1 cellular context compared by ENCODE assay signal in the genomic region with DNA sequence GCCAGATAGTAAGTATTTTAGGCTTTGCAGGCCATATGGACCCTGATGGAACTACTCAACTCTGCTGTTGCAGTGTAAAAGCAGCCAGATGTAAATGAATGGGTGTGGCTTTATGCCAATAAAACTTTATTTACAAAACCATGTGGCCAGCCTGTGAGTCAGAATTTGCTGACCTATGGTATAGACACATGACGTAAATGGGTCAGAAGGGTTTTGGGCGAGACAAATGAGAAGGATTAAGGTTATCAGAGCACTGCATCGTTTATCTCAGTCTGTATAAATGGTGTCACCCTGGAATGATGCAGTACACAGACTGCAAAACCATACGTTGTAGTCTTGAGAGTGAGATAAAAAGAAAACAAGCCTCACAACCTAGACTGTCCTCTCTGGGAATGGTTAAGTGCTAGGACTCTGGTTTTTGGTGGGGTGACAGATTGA.
A peak's percentile ranks its signal among the peaks of the same experiment; 100 is the strongest.
TF ChIP-seq lines count a peak whose summit lies in the region.

No MANE protein-coding gene starts in this region.

TF ChIP-seq in K562, 482 proteins besides CTCF, POLR2A, EP300 and RAD21 (continued from another document and continues in another):
- TF ChIP-seq, protein P1, sequence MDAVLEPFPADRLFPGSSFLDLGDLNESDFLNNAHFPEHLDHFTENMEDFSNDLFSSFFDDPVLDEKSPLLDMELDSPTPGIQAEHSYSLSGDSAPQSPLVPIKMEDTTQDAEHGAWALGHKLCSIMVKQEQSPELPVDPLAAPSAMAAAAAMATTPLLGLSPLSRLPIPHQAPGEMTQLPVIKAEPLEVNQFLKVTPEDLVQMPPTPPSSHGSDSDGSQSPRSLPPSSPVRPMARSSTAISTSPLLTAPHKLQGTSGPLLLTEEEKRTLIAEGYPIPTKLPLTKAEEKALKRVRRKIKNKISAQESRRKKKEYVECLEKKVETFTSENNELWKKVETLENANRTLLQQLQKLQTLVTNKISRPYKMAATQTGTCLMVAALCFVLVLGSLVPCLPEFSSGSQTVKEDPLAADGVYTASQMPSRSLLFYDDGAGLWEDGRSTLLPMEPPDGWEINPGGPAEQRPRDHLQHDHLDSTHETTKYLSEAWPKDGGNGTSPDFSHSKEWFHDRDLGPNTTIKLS (IDR thresholded peaks at IDR 0.05; ENCODE audit: borderline replicate concordance, low read depth): no peak
- TF ChIP-seq ZNF316 (IDR thresholded peaks at IDR 0.05) (peak; percentile 97), KDM2B (CRISPR knock-in tag; IDR thresholded peaks at IDR 0.05) (no peak), MGA (IDR thresholded peaks at IDR 0.05) (no peak; the same call in 1 of the 2 replicates), SRF (CRISPR knock-in tag; IDR thresholded peaks at IDR 0.05) (peak in 1 of 2 experiments; percentile 15; a peak in 1 of 4 replicates), LCOR (CRISPR knock-in tag; IDR thresholded peaks at IDR 0.05) (peak; percentile 58; the same call in 1 of the 2 replicates), RBM34 (IDR thresholded peaks at IDR 0.05; ENCODE audit: borderline replicate concordance, insufficient read depth, low read length) (no peak), RBM39 (optimal IDR thresholded peaks at IDR 0.05; ENCODE audit: low read depth, low read length) (no peak), PHB (CRISPR knock-in tag; IDR thresholded peaks at IDR 0.05) (no peak), DPF2 (IDR thresholded peaks at IDR 0.05) (peak; percentile 74), ZNF121 (CRISPR knock-in tag; conservative IDR thresholded peaks at IDR 0.05) (no peak), ZNF507 (tag; conservative IDR thresholded peaks at IDR 0.05) (no peak), ZBTB11 (CRISPR knock-in tag; IDR thresholded peaks at IDR 0.05) (0 out of 6 replicates have a peak, but pooled peaks of 1 of the 3 experiments have one; percentile 51), ZFP30 (CRISPR knock-in tag; IDR thresholded peaks at IDR 0.05; ENCODE audit: borderline replicate concordance) (no peak), FOS (IDR thresholded peaks at IDR 0.05; ENCODE audit: extremely low read depth, insufficient read length) (peak; percentile 11), ZNF408 (CRISPR knock-in tag; IDR thresholded peaks at IDR 0.05; ENCODE audit: low read depth) (no peak), KLF6 (CRISPR knock-in tag; IDR thresholded peaks at IDR 0.05; ENCODE audit: borderline replicate concordance) (no peak)
- TF ChIP-seq, protein P2, sequence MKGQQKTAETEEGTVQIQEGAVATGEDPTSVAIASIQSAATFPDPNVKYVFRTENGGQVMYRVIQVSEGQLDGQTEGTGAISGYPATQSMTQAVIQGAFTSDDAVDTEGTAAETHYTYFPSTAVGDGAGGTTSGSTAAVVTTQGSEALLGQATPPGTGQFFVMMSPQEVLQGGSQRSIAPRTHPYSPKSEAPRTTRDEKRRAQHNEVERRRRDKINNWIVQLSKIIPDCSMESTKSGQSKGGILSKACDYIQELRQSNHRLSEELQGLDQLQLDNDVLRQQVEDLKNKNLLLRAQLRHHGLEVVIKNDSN (CRISPR knock-in tag; IDR thresholded peaks at IDR 0.05): peak; percentile 53; the same call in 1 of the 2 replicates
- TF ChIP-seq, protein P3, sequence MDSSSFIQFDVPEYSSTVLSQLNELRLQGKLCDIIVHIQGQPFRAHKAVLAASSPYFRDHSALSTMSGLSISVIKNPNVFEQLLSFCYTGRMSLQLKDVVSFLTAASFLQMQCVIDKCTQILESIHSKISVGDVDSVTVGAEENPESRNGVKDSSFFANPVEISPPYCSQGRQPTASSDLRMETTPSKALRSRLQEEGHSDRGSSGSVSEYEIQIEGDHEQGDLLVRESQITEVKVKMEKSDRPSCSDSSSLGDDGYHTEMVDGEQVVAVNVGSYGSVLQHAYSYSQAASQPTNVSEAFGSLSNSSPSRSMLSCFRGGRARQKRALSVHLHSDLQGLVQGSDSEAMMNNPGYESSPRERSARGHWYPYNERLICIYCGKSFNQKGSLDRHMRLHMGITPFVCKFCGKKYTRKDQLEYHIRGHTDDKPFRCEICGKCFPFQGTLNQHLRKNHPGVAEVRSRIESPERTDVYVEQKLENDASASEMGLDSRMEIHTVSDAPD (CRISPR knock-in tag; IDR thresholded peaks at IDR 0.05): no peak
- TF ChIP-seq, protein P4, sequence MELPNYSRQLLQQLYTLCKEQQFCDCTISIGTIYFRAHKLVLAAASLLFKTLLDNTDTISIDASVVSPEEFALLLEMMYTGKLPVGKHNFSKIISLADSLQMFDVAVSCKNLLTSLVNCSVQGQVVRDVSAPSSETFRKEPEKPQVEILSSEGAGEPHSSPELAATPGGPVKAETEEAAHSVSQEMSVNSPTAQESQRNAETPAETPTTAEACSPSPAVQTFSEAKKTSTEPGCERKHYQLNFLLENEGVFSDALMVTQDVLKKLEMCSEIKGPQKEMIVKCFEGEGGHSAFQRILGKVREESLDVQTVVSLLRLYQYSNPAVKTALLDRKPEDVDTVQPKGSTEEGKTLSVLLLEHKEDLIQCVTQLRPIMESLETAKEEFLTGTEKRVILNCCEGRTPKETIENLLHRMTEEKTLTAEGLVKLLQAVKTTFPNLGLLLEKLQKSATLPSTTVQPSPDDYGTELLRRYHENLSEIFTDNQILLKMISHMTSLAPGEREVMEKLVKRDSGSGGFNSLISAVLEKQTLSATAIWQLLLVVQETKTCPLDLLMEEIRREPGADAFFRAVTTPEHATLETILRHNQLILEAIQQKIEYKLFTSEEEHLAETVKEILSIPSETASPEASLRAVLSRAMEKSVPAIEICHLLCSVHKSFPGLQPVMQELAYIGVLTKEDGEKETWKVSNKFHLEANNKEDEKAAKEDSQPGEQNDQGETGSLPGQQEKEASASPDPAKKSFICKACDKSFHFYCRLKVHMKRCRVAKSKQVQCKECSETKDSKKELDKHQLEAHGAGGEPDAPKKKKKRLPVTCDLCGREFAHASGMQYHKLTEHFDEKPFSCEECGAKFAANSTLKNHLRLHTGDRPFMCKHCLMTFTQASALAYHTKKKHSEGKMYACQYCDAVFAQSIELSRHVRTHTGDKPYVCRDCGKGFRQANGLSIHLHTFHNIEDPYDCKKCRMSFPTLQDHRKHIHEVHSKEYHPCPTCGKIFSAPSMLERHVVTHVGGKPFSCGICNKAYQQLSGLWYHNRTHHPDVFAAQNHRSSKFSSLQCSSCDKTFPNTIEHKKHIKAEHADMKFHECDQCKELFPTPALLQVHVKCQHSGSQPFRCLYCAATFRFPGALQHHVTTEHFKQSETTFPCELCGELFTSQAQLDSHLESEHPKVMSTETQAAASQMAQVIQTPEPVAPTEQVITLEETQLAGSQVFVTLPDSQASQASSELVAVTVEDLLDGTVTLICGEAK (IDR thresholded peaks at IDR 0.05): peak; percentile 100
- TF ChIP-seq, protein P4 (CRISPR knock-in tag; IDR thresholded peaks at IDR 0.05): peak; percentile 99
